In genomic region chr3:124780767-124781485, GRCh38 we compare ENCODE assay signal across 8 cellular contexts. TPM values are rescaled to one million over a fixed set of nuclear protein-coding genes. Genes with fewer than 3 reads are reported as not detected.
DNase-seq lines count a peak whose midpoint lies in the region; ATAC-seq and TF ChIP-seq lines count a peak whose summit lies in the region.

No MANE protein-coding gene starts in this region.

- no peak for ATAC-seq in GM21576 (IDR thresholded peaks at IDR 0.05; ENCODE audit: unreplicated experiment)

- H3K36me3 ChIP-seq in esophagus (ENCODE audit: control insufficient read depth in 2 of 2, insufficient read depth in 2 of 2, low read length in 1 of 2): peaks cover 0 to 16% of the 10 kb centered on the region in 2 donors

- H3K9me3 ChIP-seq in esophagus (ENCODE audit: control insufficient read depth in 2 of 2, insufficient read depth in 1 of 2, low read depth in 1 of 2, low read length in 1 of 2): no peaks in the 10 kb centered on the region

- 42 to 46% methylated on average over 15 of the region's 15 CpGs for WGBS in esophagus, 2 donors

- peak overlapping the region; percentile 77 to 96 (median 87) for H3K27ac Mint-ChIP-seq in nephron

- H3K27me3 ChIP-seq in esophagus (ENCODE audit: control insufficient read depth in 1 of 2, insufficient read depth in 2 of 2, low read length in 2 of 2): no peaks in the 10 kb centered on the region

- no peaks in the 10 kb centered on the region for H3K9me3 Mint-ChIP-seq in nephron

- H3K36me3 Mint-ChIP-seq in nephron (ENCODE audit: low read depth): no peaks in the 10 kb centered on the region

- peak overlapping the region; percentile 69 to 73 for H3K27ac ChIP-seq in esophagus (ENCODE audit: low read depth in 2 of 2, low read length in 1 of 2)

- H3K4me1 ChIP-seq in esophagus (ENCODE audit: control insufficient read depth in 2 of 2, insufficient read depth in 2 of 2, low read length in 1 of 2): peaks cover 10 to 17% of the 10 kb centered on the region in 2 donors

- DNase-seq in AG08395 (ENCODE audit: low spot score): peak; percentile 67
- peak; percentile 5 for DNase-seq in NCI-H69 (lab: John Stamatoyannopoulos, UW)
- no peak for DNase-seq in AML-193 (lab: John Stamatoyannopoulos, UW)
- no peak for DNase-seq in NCI-H774 (lab: John Stamatoyannopoulos, UW)
- no peak for DNase-seq in NCI-H2029 treated with DMSO at 0.1 percent for 48 hours (lab: John Stamatoyannopoulos, UW)

- H3K4me1 Mint-ChIP-seq in nephron: peaks cover 67% of the 10 kb centered on the region

- peak overlapping the region; percentile 1 to 60 (median 16) for H3K4me3 Mint-ChIP-seq in nephron

- TF ChIP-seq CTCF in nephron (IDR thresholded peaks at IDR 0.05; ENCODE audit: unreplicated experiment in 3 of 3): no peak

- no peak overlapping the region for H3K4me3 ChIP-seq in esophagus (ENCODE audit: low read depth in 1 of 2, low read length in 2 of 2)

- H3K27me3 Mint-ChIP-seq in nephron (ENCODE audit: low read depth): peaks cover 8% of the 10 kb centered on the region

RNA-seq across cellular contexts. Expression of gene UMPS, which starts 50.7 kb away (rescaled TPM):
- polyA plus RNA-seq in esophagus: 10 to 100 TPM in 1 of 2 donors, 1 to 10 TPM in 1; 9.9 to 26.1 TPM

Comparison
In these comparisons a context has a peak if more than half of its experiments do, and no peak if none do; other contexts are left out.
1. DNase-seq: peak in AG08395 (single experiment) and NCI-H69 (single experiment); none in AML-193 (0 of 2), NCI-H774 (single experiment) and NCI-H2029 treated with DMSO at 0.1 percent for 48 hours (single experiment).